8 cellular contexts compared by ENCODE assay signal in the genomic region with DNA sequence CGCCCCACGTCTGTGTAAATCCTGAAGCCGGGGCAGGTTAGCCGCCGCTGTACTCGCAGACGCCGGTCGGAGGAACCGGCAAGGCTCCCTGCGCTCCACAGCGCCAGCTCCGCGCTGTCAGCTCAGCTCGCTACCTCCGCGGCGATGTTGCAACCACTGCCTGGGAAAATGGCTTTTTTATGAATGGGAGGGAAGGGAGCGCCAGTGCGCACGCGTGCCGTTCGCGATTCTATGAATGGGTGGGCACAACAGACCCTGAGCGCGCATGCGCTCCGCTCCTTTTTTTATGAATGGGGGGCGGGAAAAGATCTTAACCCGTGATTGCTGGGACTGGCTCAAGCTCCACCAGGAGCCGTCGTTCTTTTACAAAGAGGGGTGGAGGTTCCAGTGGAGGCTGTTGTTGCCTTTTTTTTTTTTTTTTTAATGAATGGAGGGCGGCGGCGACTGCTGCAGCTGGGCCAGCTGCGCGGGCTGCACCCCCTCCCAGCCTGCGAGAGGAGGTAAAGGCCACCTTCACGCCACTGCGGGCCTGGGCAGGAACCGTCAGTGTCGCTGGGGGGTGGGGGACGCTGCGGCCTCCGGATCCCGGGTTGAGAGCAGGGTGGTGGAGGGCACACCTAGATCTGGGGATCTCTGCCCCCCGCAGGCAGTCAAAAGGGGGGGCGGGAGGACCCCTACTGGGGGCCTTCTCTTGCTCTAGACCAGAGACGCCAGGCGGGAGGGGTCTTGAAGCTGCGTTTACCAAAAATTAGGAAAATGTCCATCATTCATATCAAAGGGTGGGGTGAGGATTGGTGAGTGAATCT. TPM values are rescaled to one million over a fixed set of nuclear protein-coding genes. Genes with fewer than 3 reads are reported as not detected.
DNase-seq lines count a peak whose midpoint lies in the region; ATAC-seq and TF ChIP-seq lines count a peak whose summit lies in the region.

SPRY4 (minus strand) TSS at position 151 of the 806 bp plus-strand sequence. CDS start 9,913 bp downstream, outside the sequence.

- H3K4me3 ChIP-seq in AG04450 (ENCODE audit: low read depth, low read length) (peak within 1 kb of the TSS; percentile 88), spleen (peak within 1 kb of the TSS; percentile 46 to 76 (median 58))

- peaks cover 3% of the 10 kb centered on the region; the same call in 1 of the 2 replicates for H3K9me3 ChIP-seq in AG04450 (ENCODE audit: control insufficient read depth, insufficient read depth, low read length)
- no peaks in the 10 kb centered on the region for H3K9me3 ChIP-seq in spleen

- peak in 1 of 3 donors; percentile 49 for TF ChIP-seq POLR2A in spleen (IDR thresholded peaks at IDR 0.05)

- DNase-seq in AG04450 (ENCODE audit: low read depth, low spot score), result peak; percentile 97
- peak; percentile 95 for DNase-seq in NCI-H2227 (lab: John Stamatoyannopoulos, UW; ENCODE audit: unreplicated experiment)
- DNase-seq in activated CD4-positive, CD25-positive, alpha-beta regulatory T cell (lab: John Stamatoyannopoulos, UW), result peak; percentile 37 to 62 (median 54)
- peak; percentile 73 for DNase-seq in central memory CD4-positive, alpha-beta T cell
- peak; percentile 97 for DNase-seq in iris pigment epithelial cell (ENCODE audit: low read depth)
- peak; percentile 93 for DNase-seq in spleen

- H3K27ac ChIP-seq in AG04450 (ENCODE audit: low read depth, low read length) (peak within 1 kb of the TSS; percentile 92), spleen (peak within 1 kb of the TSS; percentile 58 to 86 (median 82))

- peak; percentile 71 for ATAC-seq in GM18907 (IDR thresholded peaks at IDR 0.05; ENCODE audit: unreplicated experiment)
- peak; percentile 66 for ATAC-seq in HG03159 (IDR thresholded peaks at IDR 0.05; ENCODE audit: unreplicated experiment)

- H3K4me1 ChIP-seq in spleen, result peaks cover 18 to 68% (median 52%) of the 10 kb centered on the region in 6 donors

- 0 to 1% (median 1%) methylated on average over 35 to 52 of the region's 52 CpGs for WGBS in spleen, 5 donors

- TF ChIP-seq CTCF in AG04450 (IDR thresholded peaks at IDR 0.05; ENCODE audit: low read depth, low read length) (no peak), spleen (IDR thresholded peaks at IDR 0.05 in 8 of 11, conservative IDR thresholded peaks at IDR 0.05 in 3 of 11) (peak in 1 of 11 experiments; percentile 7)

- intact Hi-C loops in spleen (cut with DNase I; ENCODE audit: low total_unique reads), result no loop called here

- CTCF ChIA-PET in AG04450 (lab: Charles Lee), result interaction anchor here (0.7 to 3.9 kb wide), 6 partner anchors 32 to 224 kb away, joined by 3 to 18 read pairs (median 3); no protein-coding TSS in a partner anchor

- H3K36me3 ChIP-seq in spleen, result no peaks in the 10 kb centered on the region

- no peaks in the 10 kb centered on the region for H3K27me3 ChIP-seq in AG04450 (ENCODE audit: control insufficient read depth, insufficient read depth, low read length)
- H3K27me3 ChIP-seq in spleen (replicated peaks in 1 of 7), result peaks cover 0 to 100% (median 32%) of the 10 kb centered on the region in 7 donors

- POLR2A ChIA-PET in AG04450 (lab: Yijun Ruan, JAX), result interaction anchor here (0.6 to 1.8 kb wide), 13 partner anchors 8 to 705 kb away, joined by 3 to 23 read pairs (median 5); no protein-coding TSS in a partner anchor

RNA-seq across cellular contexts. Expression of gene SPRY4, which starts in this region (rescaled TPM):
- polyA plus RNA-seq in AG04450 (2011; rRNA removed) (8.7 and 11.9 TPM in 2 replicates), spleen (1 to 10 TPM in 2 of 3 donors, under 1 TPM in 1; 0.76 to 2.0 (median 1.1) TPM)
- polyA minus RNA-seq in AG04450 (2011; rRNA and poly(A)+ RNA removed), result 19.6 and 28.1 TPM in 2 replicates
- 10 to 100 TPM in 6 of 7 donors, 1 to 10 TPM in 1; 9.4 to 33.5 (median 21.2) TPM for total RNA-seq in spleen

Comparison
In these comparisons a context has a peak if more than half of its experiments do, and no peak if none do; other contexts are left out.
1. Peak in every context shown above with its lines: DNase-seq, ATAC-seq, H3K4me3 ChIP-seq and H3K27ac ChIP-seq.